In genomic region chr7:47529405-47529804, GRCh38 we compare ENCODE assay signal across 1 cellular context.
TF ChIP-seq lines count a peak whose summit lies in the region.

No MANE protein-coding gene starts in this region.

TF ChIP-seq in IMR-90, 13 proteins besides CTCF, POLR2A, EP300 and RAD21:
- TF ChIP-seq BHLHE40 (IDR thresholded peaks at IDR 0.05; ENCODE audit: low read depth, low read length) (no peak), RCOR1 (IDR thresholded peaks at IDR 0.05; ENCODE audit: insufficient replicate concordance, low read length) (no peak), NFE2L2 (IDR thresholded peaks at IDR 0.05; ENCODE audit: low read depth, low read length) (no peak), CEBPB (IDR thresholded peaks at IDR 0.05; ENCODE audit: low read depth, low read length) (no peak), RFX5 (IDR thresholded peaks at IDR 0.05; ENCODE audit: low read depth, low read length) (no peak), MAFK (IDR thresholded peaks at IDR 0.05; ENCODE audit: low read depth, low read length) (no peak), MXI1 (IDR thresholded peaks at IDR 0.05; ENCODE audit: borderline replicate concordance, low read depth, low read length) (no peak), MAZ (IDR thresholded peaks at IDR 0.05; ENCODE audit: borderline replicate concordance, low read depth, low read length) (no peak)
- TF ChIP-seq, protein P1, sequence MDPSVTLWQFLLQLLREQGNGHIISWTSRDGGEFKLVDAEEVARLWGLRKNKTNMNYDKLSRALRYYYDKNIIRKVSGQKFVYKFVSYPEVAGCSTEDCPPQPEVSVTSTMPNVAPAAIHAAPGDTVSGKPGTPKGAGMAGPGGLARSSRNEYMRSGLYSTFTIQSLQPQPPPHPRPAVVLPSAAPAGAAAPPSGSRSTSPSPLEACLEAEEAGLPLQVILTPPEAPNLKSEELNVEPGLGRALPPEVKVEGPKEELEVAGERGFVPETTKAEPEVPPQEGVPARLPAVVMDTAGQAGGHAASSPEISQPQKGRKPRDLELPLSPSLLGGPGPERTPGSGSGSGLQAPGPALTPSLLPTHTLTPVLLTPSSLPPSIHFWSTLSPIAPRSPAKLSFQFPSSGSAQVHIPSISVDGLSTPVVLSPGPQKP (IDR thresholded peaks at IDR 0.05; ENCODE audit: borderline replicate concordance, low read depth, low read length) = no peak
- TF ChIP-seq, protein P2, sequence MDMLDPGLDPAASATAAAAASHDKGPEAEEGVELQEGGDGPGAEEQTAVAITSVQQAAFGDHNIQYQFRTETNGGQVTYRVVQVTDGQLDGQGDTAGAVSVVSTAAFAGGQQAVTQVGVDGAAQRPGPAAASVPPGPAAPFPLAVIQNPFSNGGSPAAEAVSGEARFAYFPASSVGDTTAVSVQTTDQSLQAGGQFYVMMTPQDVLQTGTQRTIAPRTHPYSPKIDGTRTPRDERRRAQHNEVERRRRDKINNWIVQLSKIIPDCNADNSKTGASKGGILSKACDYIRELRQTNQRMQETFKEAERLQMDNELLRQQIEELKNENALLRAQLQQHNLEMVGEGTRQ (IDR thresholded peaks at IDR 0.05; ENCODE audit: low read depth, low read length) = no peak
